11 cellular contexts compared by ENCODE assay signal in the genomic region with DNA sequence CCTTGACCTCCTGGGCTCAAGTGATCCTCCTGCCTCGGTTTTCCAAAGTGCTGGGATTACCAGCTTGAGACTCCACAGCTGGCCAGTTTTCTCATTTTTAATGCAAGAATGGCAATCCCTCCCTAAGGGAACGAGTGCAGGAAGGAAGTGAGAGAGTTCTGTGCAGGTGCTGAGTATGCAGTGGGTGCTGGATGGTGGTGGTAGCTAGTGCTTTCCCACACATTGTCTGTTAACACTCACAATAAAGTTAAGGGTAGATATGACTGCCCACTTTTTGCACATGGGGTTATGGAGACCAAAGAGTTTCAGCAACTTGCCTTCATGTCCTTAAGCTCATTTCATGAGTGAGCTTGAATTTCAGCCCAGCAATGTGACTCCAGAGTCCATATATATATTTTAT. TPM values are rescaled to one million over a fixed set of nuclear protein-coding genes. Genes with fewer than 3 reads are reported as not detected.
A peak's percentile ranks its signal among the peaks of the same experiment; 100 is the strongest.
DNase-seq lines count a peak whose midpoint lies in the region; ATAC-seq and TF ChIP-seq lines count a peak whose summit lies in the region.
"Had no signal": no experiment of that assay in that cellular context is flagged by ENCODE, and none has a peak within 500 bp of the region (broad histone marks: within the 10 kb centered on the region; RNA-seq: fewer than 3 reads in every experiment).

No MANE protein-coding gene starts in this region.

- H3K4me3 ChIP-seq in WERI-Rb-1 (ENCODE audit: low read depth, low read length) (no peak overlapping the region), coronary artery (no peak overlapping the region)

- DNase-seq in WERI-Rb-1: no peak
- DNase-seq in 8988T: no peak
- DNase-seq in amygdala (lab: John Stamatoyannopoulos, UW): no peak
- DNase-seq in coronary artery (ENCODE audit: low spot score): no peak
- no peak for DNase-seq in omental fat pad (ENCODE audit: low spot score)
- DNase-seq: activated CD4-positive, alpha-beta T cell treated with anti-CD3 and anti-CD28 coated beads, Interleukin-2, amount 10 ng/mL, durations not matched to agents 7 days and 5 days; CD4-positive, alpha-beta memory T cell had no signal

- H3K27ac ChIP-seq in WERI-Rb-1 (peak overlapping the region; percentile 32), coronary artery (no peak overlapping the region)
- H3K27ac ChIP-seq: KMS-11 had no signal

- no peak for TF ChIP-seq CTCF in WERI-Rb-1 (IDR thresholded peaks at IDR 0.05; ENCODE audit: low read depth, low read length)
- no peak for TF ChIP-seq CTCF in coronary artery (IDR thresholded peaks at IDR 0.05)
- TF ChIP-seq CTCF in omental fat pad (IDR thresholded peaks at IDR 0.05): no peak

- H3K36me3 ChIP-seq in WERI-Rb-1: no peaks in the 10 kb centered on the region

- ATAC-seq in GM18502 (IDR thresholded peaks at IDR 0.05; ENCODE audit: poor library complexity, unreplicated experiment) (peak; percentile 49), GM19463 (IDR thresholded peaks at IDR 0.05; ENCODE audit: unreplicated experiment) (peak; percentile 48), HG03064 (IDR thresholded peaks at IDR 0.05; ENCODE audit: low read depth, unreplicated experiment) (peak; percentile 48), omental fat pad (ENCODE audit: low FRiP score) (no peak)

- no peaks in the 10 kb centered on the region for H3K9me3 ChIP-seq in WERI-Rb-1 (ENCODE audit: severe bottlenecking)

- no peaks in the 10 kb centered on the region for H3K27me3 ChIP-seq in WERI-Rb-1 (ENCODE audit: insufficient read depth, low read depth, severe bottlenecking)

RNA-seq across cellular contexts. Expression of a gene that starts 18.5 kb away (rescaled TPM):
- total RNA-seq in omental fat pad: 1 to 10 TPM; 1.1 to 5.6 (median 3.4) TPM
